ENCODE assay signal across 8 cellular contexts in the genomic region with DNA sequence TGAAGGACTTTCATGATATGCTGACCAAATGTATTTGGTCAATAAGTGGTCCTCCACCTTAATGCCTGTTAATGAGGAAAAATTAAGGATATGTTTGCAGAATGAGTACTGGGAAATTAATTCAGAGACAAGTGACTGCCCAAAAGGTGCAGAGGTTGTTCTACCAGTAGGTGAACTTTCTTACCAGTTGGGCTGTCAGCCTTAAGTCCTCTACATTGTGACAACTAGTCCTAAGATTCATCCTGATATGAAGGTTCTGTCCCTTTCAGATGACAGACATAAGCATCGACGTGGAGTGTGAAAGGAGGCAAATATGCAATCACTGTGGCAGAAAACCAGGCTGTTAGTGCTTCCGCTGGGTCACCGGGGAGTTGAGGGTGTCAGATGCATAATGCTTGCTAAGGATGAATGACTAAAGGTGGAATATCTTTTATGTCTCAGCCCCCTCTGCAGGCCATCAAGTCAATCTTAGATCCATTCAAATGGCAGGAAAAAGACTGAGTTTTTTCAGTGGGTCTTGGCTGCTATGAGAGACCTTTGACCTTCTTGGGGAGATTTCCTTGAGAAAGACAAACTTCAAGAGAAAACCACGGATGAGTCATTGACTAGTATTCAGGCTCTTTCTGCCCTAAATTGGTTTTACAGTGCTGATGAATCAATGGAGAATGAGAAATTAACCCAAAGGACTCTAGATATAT.
DNase-seq lines count a peak whose midpoint lies in the region; ATAC-seq and TF ChIP-seq lines count a peak whose summit lies in the region.

No MANE protein-coding gene starts in this region.

- H3K4me3 ChIP-seq in kidney epithelial cell (ENCODE audit: low read depth, low read length) (no peak overlapping the region), gastroesophageal sphincter (no peak overlapping the region)

- no peak for TF ChIP-seq POLR2A in gastroesophageal sphincter (IDR thresholded peaks at IDR 0.05)

- peak; percentile 75 for ATAC-seq in GM19467 (IDR thresholded peaks at IDR 0.05; ENCODE audit: unreplicated experiment)
- peak; percentile 89 for ATAC-seq in SK-N-SH treated with all-trans-retinoic acid at 6 μM for 48 hours
- no peak for ATAC-seq in HG03139 (IDR thresholded peaks at IDR 0.05; ENCODE audit: unreplicated experiment)
- no peak for ATAC-seq in gastroesophageal sphincter

- DNase-seq in DMS53 treated with DMSO at 0.1 percent for 48 hours (lab: John Stamatoyannopoulos, UW; ENCODE audit: unreplicated experiment) (peak; percentile 36), HS-5 (ENCODE audit: low read depth) (peak; percentile 90), kidney epithelial cell (ENCODE audit: low read depth) (peak; percentile 88), mesenteric fat pad (ENCODE audit: low spot score) (no peak)

- no peaks in the 10 kb centered on the region for H3K9me3 ChIP-seq in gastroesophageal sphincter

- no peaks in the 10 kb centered on the region for H3K27me3 ChIP-seq in kidney epithelial cell (ENCODE audit: control insufficient read depth, insufficient read depth, low read length)
- no peaks in the 10 kb centered on the region for H3K27me3 ChIP-seq in gastroesophageal sphincter

- no peaks in the 10 kb centered on the region for H3K36me3 ChIP-seq in kidney epithelial cell (ENCODE audit: control insufficient read depth, insufficient read depth, low read length)
- H3K36me3 ChIP-seq in gastroesophageal sphincter, result no peaks in the 10 kb centered on the region

- TF ChIP-seq CTCF in kidney epithelial cell (IDR thresholded peaks at IDR 0.05; ENCODE audit: insufficient read depth, low read length, poor library complexity, severe bottlenecking) (peak; percentile 22), gastroesophageal sphincter (IDR thresholded peaks at IDR 0.05) (no peak)

- TF ChIP-seq EP300 in gastroesophageal sphincter (IDR thresholded peaks at IDR 0.05), result no peak

- H3K27ac ChIP-seq in gastroesophageal sphincter, result no peak overlapping the region

- 43 to 70% methylated on average over 1 to 5 of the region's 5 CpGs for whole genome bisulfite sequencing in gastroesophageal sphincter (ENCODE audit: low coverage in 1 of 2), 2 donors

- H3K4me1 ChIP-seq in gastroesophageal sphincter, result peaks cover 0 to 7% (median 0%) of the 10 kb centered on the region in 3 donors

TF ChIP-seq in SK-N-SH treated with all-trans-retinoic acid at 6 μM for 48 hours, 23 proteins besides CTCF, POLR2A, EP300 and RAD21:
- TF ChIP-seq ISL1 (CRISPR knock-in tag; IDR thresholded peaks at IDR 0.05) (no peak), GLIS3 (CRISPR knock-in tag; IDR thresholded peaks at IDR 0.05) (no peak)
- TF ChIP-seq, protein P1, sequence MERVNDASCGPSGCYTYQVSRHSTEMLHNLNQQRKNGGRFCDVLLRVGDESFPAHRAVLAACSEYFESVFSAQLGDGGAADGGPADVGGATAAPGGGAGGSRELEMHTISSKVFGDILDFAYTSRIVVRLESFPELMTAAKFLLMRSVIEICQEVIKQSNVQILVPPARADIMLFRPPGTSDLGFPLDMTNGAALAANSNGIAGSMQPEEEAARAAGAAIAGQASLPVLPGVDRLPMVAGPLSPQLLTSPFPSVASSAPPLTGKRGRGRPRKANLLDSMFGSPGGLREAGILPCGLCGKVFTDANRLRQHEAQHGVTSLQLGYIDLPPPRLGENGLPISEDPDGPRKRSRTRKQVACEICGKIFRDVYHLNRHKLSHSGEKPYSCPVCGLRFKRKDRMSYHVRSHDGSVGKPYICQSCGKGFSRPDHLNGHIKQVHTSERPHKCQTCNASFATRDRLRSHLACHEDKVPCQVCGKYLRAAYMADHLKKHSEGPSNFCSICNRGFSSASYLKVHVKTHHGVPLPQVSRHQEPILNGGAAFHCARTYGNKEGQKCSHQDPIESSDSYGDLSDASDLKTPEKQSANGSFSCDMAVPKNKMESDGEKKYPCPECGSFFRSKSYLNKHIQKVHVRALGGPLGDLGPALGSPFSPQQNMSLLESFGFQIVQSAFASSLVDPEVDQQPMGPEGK (CRISPR knock-in tag; IDR thresholded peaks at IDR 0.05; ENCODE audit: borderline replicate concordance), result no peak

Comparison
In these comparisons a context has a peak if more than half of its experiments do, and no peak if none do; other contexts are left out.
1. ATAC-seq: peak in GM19467 (single experiment) and SK-N-SH treated with all-trans-retinoic acid at 6 μM for 48 hours (single experiment); none in HG03139 (single experiment) and gastroesophageal sphincter (single experiment).